14 cellular contexts compared by ENCODE assay signal in the genomic region with DNA sequence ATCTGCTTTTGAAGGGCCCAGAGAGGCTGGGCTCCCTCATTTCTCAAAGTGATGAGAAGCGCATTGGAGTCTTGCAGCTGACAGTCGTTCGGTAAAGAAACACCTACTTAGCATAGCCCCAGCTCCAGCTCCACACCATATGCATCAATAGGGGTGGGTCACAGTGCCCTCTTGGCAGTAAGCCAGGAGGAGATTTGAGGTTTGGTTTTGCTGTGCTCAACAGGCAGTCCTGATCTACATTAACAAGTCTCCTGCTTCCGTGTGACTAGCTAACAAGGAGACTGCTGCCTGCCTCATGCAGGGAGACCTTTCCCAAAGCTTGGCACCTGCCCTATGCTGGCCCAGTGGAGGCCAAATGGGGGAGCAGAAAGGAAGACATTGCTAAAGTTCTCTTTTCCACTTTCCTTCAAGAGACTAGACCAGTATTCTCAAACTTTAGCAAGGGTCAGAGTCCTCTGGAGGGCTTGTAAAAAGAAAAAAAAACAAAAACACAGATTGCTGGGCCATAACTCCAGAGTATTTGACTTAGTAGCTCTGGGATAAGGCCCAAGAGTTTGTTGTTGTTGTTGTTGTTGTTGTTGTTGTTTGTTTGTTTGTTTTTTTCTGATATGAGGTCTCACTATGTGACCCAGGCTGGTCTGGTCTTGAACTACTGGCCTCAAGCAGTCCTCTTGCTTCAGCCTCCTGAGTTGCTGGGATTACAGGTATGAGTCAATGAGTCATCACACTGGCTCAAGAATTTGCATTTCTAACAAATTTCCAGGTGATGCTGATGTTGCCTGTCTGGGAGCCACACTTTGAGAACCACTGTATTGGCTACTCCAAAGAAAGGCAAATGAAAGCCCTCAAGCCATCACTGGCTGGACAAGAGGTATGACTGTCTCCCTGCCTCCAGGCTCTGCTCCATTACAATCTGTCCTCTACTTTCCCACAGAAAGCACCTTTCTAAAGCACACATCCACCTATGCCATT.
DNase-seq lines count a peak whose midpoint lies in the region; ATAC-seq and TF ChIP-seq lines count a peak whose summit lies in the region.
"Had no signal": no experiment of that assay in that cellular context is flagged by ENCODE, and none has a peak within 500 bp of the region (broad histone marks: within the 10 kb centered on the region; RNA-seq: fewer than 3 reads in every experiment).

No MANE protein-coding gene starts in this region.

- intact Hi-C loops in esophagus muscularis mucosa (cut with DNase I) = no loop called here
- intact Hi-C loops in aorta (cut with DNase I) = no loop called here

- TF ChIP-seq POLR2A in esophagus muscularis mucosa (IDR thresholded peaks at IDR 0.05; ENCODE audit: low read depth) = no peak

- ATAC-seq in GM19395 (IDR thresholded peaks at IDR 0.05; ENCODE audit: unreplicated experiment) (no peak), aorta (ENCODE audit: low FRiP score) (no peak), HG02870 (IDR thresholded peaks at IDR 0.05; ENCODE audit: unreplicated experiment) (no peak)
- ATAC-seq: stimulated activated naive CD8-positive, alpha-beta T cell treated with anti-CD3 and anti-CD28 coated beads, Interleukin-15, Interleukin-2, amounts not matched to agents 100 U/mL and 50 U/mL, for 24 hours had no signal

- H3K36me3 ChIP-seq in esophagus muscularis mucosa (no peaks in the 10 kb centered on the region), aorta (ENCODE audit: control insufficient read depth in 1 of 2, insufficient read depth in 2 of 2, low read length in 1 of 2) (no peaks in the 10 kb centered on the region), right atrium auricular region (no peaks in the 10 kb centered on the region)
- H3K36me3 ChIP-seq: BLaER1 treated with 17β-estradiol and CSF1 and Interleukin-3, amounts not matched to agents 10 nM and 100 nM had no signal

- TF ChIP-seq CTCF in esophagus muscularis mucosa (IDR thresholded peaks at IDR 0.05) (no peak), right atrium auricular region (IDR thresholded peaks at IDR 0.05) (no peak)

- DNase-seq in COLO668 (lab: John Stamatoyannopoulos, UW; ENCODE audit: unreplicated experiment) = peak; percentile 67
- peak; percentile 32 for DNase-seq in HT1080 (ENCODE audit: low read depth)
- peak; percentile 98 for DNase-seq in NCI-H82 (lab: John Stamatoyannopoulos, UW)
- no peak for DNase-seq in esophagus muscularis mucosa (ENCODE audit: extremely low spot score)
- no peak for DNase-seq in aorta
- no peak for DNase-seq in right atrium auricular region (ENCODE audit: low spot score)
- DNase-seq: activated CD4-positive, alpha-beta T cell treated with anti-CD3 and anti-CD28 coated beads, Interleukin-2, amount 50 U/mL, for 48 hours; mesenchymal stem cell; posterior cingulate gyrus; stimulated activated CD4-positive, alpha-beta T cell treated with anti-CD3 and anti-CD28 coated beads, Interleukin-2, amount 100 ng/mL, for 48 hours; stimulated activated naive CD8-positive, alpha-beta T cell treated with anti-CD3 and anti-CD28 coated beads, Interleukin-15, Interleukin-2, amounts not matched to agents 100 U/mL and 50 U/mL, for 24 hours had no signal

- 100% methylated on average over 3 of the region's 4 CpGs for WGBS in esophagus muscularis mucosa
- 94 to 96% methylated on average over 4 of the region's 4 CpGs for WGBS in aorta, 2 donors

- H3K27ac ChIP-seq in esophagus muscularis mucosa (replicated peaks in 1 of 4) (peak overlapping the region; percentile 75 to 86 (median 80)), aorta (ENCODE audit: low read depth in 1 of 2, low read length in 2 of 2) (no peak overlapping the region), right atrium auricular region (no peak overlapping the region)
- H3K27ac ChIP-seq: BLaER1 treated with 17β-estradiol and CSF1 and Interleukin-3, amounts not matched to agents 10 nM and 100 nM had no signal

- no peaks in the 10 kb centered on the region for H3K9me3 ChIP-seq in esophagus muscularis mucosa
- H3K9me3 ChIP-seq in aorta (ENCODE audit: control insufficient read depth, low read length) = no peaks in the 10 kb centered on the region
- H3K9me3 ChIP-seq in right atrium auricular region = no peaks in the 10 kb centered on the region
- H3K9me3 ChIP-seq: BLaER1 treated with 17β-estradiol and CSF1 and Interleukin-3, amounts not matched to agents 10 nM and 100 nM had no signal

- H3K4me3 ChIP-seq in esophagus muscularis mucosa (no peak overlapping the region), aorta (ENCODE audit: low read length in 2 of 2) (no peak overlapping the region), right atrium auricular region (no peak overlapping the region)
- H3K4me3 ChIP-seq: BLaER1 treated with 17β-estradiol and CSF1 and Interleukin-3, amounts not matched to agents 10 nM and 100 nM had no signal

- peaks cover 3 to 58% (median 57%) of the 10 kb centered on the region in 4 donors for H3K4me1 ChIP-seq in esophagus muscularis mucosa
- peaks cover 1 to 2% of the 10 kb centered on the region in 2 donors for H3K4me1 ChIP-seq in aorta (ENCODE audit: control insufficient read depth in 1 of 2, insufficient read depth in 2 of 2, low read length in 2 of 2)
- peaks cover 0 to 25% of the 10 kb centered on the region in 2 donors for H3K4me1 ChIP-seq in right atrium auricular region

- TF ChIP-seq EP300 in esophagus muscularis mucosa (IDR thresholded peaks at IDR 0.05) = no peak

- H3K27me3 ChIP-seq in esophagus muscularis mucosa (no peaks in the 10 kb centered on the region), aorta (ENCODE audit: control insufficient read depth in 1 of 2, insufficient read depth in 2 of 2, low read length in 1 of 2) (no peaks in the 10 kb centered on the region), right atrium auricular region (no peaks in the 10 kb centered on the region)
- H3K27me3 ChIP-seq: BLaER1 treated with 17β-estradiol and CSF1 and Interleukin-3, amounts not matched to agents 10 nM and 100 nM had no signal

Comparison
In these comparisons a context has a peak if more than half of its experiments do, and no peak if none do; other contexts are left out.
1. DNase-seq: peak in COLO668 (single experiment), HT1080 (single experiment) and NCI-H82 (single experiment); none in esophagus muscularis mucosa (single experiment), aorta (0 of 2) and right atrium auricular region (single experiment).
2. H3K27ac ChIP-seq: peak in esophagus muscularis mucosa (4 of 4); none in aorta (0 of 2) and right atrium auricular region (0 of 2).